In genomic region chr12:64470507-64470906, GRCh38 we compare ENCODE assay signal across 26 cellular contexts.
"Had no signal": no experiment of that assay in that cellular context is flagged by ENCODE, and none has a peak within 500 bp of the region (broad histone marks: within the 10 kb centered on the region; RNA-seq: fewer than 3 reads in every experiment).

No MANE protein-coding gene starts in this region.

- H3K27me3 ChIP-seq: breast epithelium, MG63, Peyer's patch had no signal

- H3K27ac Mint-ChIP-seq: activated CD4-positive, alpha-beta memory T cell treated with anti-CD3 and anti-CD28 coated beads for 36 hours; activated naive CD4-positive, alpha-beta T cell treated with anti-CD3 and anti-CD28 coated beads, Interleukin-2, amount 10 ng/mL, durations not matched to agents 7 days and 5 days; activated naive CD8-positive, alpha-beta T cell treated with anti-CD3 and anti-CD28 coated beads for 36 hours; activated T-cell treated with anti-CD3 and anti-CD28 coated beads, Interleukin-2, amount 50 U/mL, for 72 hours; activated T-helper 2 cell treated with anti-CD3 and anti-CD28 coated beads, Interferon-gamma antibody, Interleukin-2, Interleukin-4, amounts not matched to agents 10 μg/mL and 5 μg/mL and 100 μg/mL, durations not matched to agents 14 hours and 24 hours and 36 hours; T-helper 1 cell treated with Interleukin-12 subunit alpha and Interleukin-12 subunit beta and Interleukin-4 antibody, amounts not matched to agents 30 μg/mL and 1 μg/mL, for 36 hours had no signal

- H3K9me3 ChIP-seq: breast epithelium, MG63, Peyer's patch had no signal

- H3K9me3 Mint-ChIP-seq: central memory CD8-positive, alpha-beta T cell had no signal

- H3K4me3 ChIP-seq: breast epithelium, MG63, Peyer's patch had no signal

- H3K27ac ChIP-seq: breast epithelium, Peyer's patch, RWPE1 had no signal

- H3K27me3 Mint-ChIP-seq: activated CD4-positive, alpha-beta memory T cell treated with anti-CD3 and anti-CD28 coated beads for 36 hours; activated naive CD4-positive, alpha-beta T cell treated with anti-CD3 and anti-CD28 coated beads, Interleukin-2, amount 10 ng/mL, durations not matched to agents 7 days and 5 days; activated naive CD8-positive, alpha-beta T cell treated with anti-CD3 and anti-CD28 coated beads for 36 hours; central memory CD8-positive, alpha-beta T cell had no signal

- H3K4me1 Mint-ChIP-seq: activated naive CD4-positive, alpha-beta T cell treated with anti-CD3 and anti-CD28 coated beads, Interleukin-2, amount 10 ng/mL, durations not matched to agents 7 days and 5 days had no signal

- H3K4me1 ChIP-seq: breast epithelium, Peyer's patch had no signal

- DNase-seq: activated CD4-positive, alpha-beta memory T cell treated with anti-CD3 and anti-CD28 coated beads for 36 hours; activated CD4-positive, alpha-beta T cell treated with anti-CD3 and anti-CD28 coated beads for 48 hours; activated CD8-positive, alpha-beta memory T cell treated with anti-CD3 and anti-CD28 coated beads for 24 hours; activated gamma-delta T cell treated with Interleukin-2 at 50 U/mL for 16 hours; activated naive CD4-positive, alpha-beta T cell treated with anti-CD3 and anti-CD28 coated beads, Interleukin-2, amount 10 ng/mL, durations not matched to agents 7 days and 5 days; activated naive CD8-positive, alpha-beta T cell treated with anti-CD3 and anti-CD28 coated beads for 36 hours; activated T-cell treated with anti-CD3 and anti-CD28 coated beads for 4 hours; activated T-cell treated with anti-CD3 and anti-CD28 coated beads, Interleukin-2, amount 50 U/mL, for 72 hours; anterior cingulate cortex; MG63; MV-4-11; NCI-H1092 treated with DMSO at 0.1 percent for 48 hours; NCI-H1417 treated with DMSO at 0.1 percent for 48 hours; NCI-H1694; NCI-H2029; NCI-H2107; NCI-H510A treated with DMSO at 0.1 percent for 48 hours; NCI-H69; Peyer's patch; SHP77 treated with DMSO at 0.1 percent for 48 hours had no signal

- H3K4me3 Mint-ChIP-seq: activated CD4-positive, alpha-beta memory T cell treated with anti-CD3 and anti-CD28 coated beads for 36 hours; activated naive CD4-positive, alpha-beta T cell treated with anti-CD3 and anti-CD28 coated beads, Interleukin-2, amount 10 ng/mL, durations not matched to agents 7 days and 5 days; activated naive CD8-positive, alpha-beta T cell treated with anti-CD3 and anti-CD28 coated beads for 36 hours; activated T-cell treated with anti-CD3 and anti-CD28 coated beads, Interleukin-2, amount 50 U/mL, for 72 hours; central memory CD8-positive, alpha-beta T cell; T-helper 1 cell treated with Interleukin-12 subunit alpha and Interleukin-12 subunit beta and Interleukin-4 antibody, amounts not matched to agents 30 μg/mL and 1 μg/mL, for 36 hours had no signal

- ATAC-seq: activated CD4-positive, CD25-positive, alpha-beta regulatory T cell treated with anti-CD3 and anti-CD28 coated beads, Interleukin-2, amount 50 U/mL, for 24 hours; activated T-cell treated with anti-CD3 and anti-CD28 coated beads, Interleukin-2, amount 50 U/mL, for 72 hours had no signal
